ENCODE assay signal across 1 cellular context in the genomic region with DNA sequence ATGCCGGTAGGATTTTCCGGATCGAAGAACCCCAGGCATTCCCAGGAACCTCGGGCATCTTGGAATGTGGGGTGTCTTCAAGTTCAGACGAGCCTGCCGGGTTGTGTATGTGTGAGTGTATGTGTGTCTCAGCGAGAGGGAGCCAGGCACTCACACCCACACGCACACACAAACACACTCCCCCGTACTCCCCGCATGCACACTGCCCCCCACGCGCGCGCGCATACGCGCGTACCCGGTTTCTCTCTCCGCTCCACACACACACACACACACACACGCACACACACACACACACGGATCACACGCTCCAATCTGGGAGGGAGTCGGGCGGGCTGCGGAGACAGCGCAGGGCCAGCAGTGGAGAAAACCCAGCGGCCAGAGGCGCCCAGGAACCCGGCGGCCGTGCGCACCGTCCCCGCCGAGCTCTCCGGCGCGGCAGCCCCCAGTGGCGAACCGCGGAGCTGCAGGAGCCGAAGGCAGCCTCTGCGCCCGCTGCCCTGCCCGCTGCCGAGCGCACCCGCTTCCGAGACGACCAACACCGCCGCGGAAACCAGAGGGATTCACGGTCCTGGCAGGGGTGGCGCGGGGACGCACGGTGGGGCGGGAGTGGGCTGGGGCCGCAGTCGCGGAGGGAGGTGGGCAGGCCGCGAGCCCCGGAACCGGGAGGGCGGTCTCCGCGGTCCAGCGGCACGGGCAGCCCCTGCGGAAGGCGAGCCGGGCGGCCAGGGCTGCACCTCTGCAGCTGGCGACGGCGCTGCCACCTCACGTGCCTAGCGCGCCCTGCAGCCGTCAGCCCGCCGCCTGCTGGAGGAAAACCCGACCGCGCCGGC.
TF ChIP-seq lines count a peak whose summit lies in the region.

A gene (minus strand): TSS at position 125 of the 830 bp plus-strand sequence.

TF ChIP-seq in HEK293, 187 proteins besides CTCF, POLR2A, EP300 and RAD21 (continued from another document and continues in another):
- TF ChIP-seq, protein P1, sequence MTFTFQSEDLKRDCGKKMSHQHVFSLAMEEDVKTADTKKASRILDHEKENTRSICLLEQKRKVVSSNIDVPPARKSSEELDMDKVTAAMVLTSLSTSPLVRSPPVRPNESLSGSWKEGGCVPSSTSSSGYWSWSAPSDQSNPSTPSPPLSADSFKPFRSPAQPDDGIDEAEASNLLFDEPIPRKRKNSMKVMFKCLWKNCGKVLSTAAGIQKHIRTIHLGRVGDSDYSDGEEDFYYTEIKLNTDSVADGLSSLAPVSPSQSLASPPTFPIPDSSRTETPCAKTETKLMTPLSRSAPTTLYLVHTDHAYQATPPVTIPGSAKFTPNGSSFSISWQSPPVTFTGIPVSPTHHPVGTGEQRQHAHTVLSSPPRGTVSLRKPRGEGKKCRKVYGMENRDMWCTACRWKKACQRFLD (tag by site-specific recombination; IDR thresholded peaks at IDR 0.05), result no peak
- TF ChIP-seq ZNF585B (tag by site-specific recombination; IDR thresholded peaks at IDR 0.05) (no peak), ZNF10 (tag by site-specific recombination; IDR thresholded peaks at IDR 0.05) (no peak; the same call in 1 of the 2 replicates), ZNF132 (tag by site-specific recombination; IDR thresholded peaks at IDR 0.05; ENCODE audit: borderline replicate concordance) (no peak), ZNF155 (tag by site-specific recombination; IDR thresholded peaks at IDR 0.05) (no peak), ZNF791 (tag by site-specific recombination; IDR thresholded peaks at IDR 0.05) (no peak), ZNF660 (tag by site-specific recombination; IDR thresholded peaks at IDR 0.05) (peak; percentile 37; the same call in 1 of the 2 replicates), ZNF560 (tag by site-specific recombination; IDR thresholded peaks at IDR 0.05; ENCODE audit: borderline replicate concordance) (no peak), SP7 (tag by site-specific recombination; IDR thresholded peaks at IDR 0.05) (peak; percentile 83), ZNF311 (tag by site-specific recombination; IDR thresholded peaks at IDR 0.05; ENCODE audit: borderline replicate concordance) (no peak), TCF7L2 (IDR thresholded peaks at IDR 0.05; ENCODE audit: borderline replicate concordance, low read depth, low read length) (no peak), ZNF354C (tag by site-specific recombination; IDR thresholded peaks at IDR 0.05; ENCODE audit: borderline replicate concordance, low read depth) (0 out of 2 replicates have a peak, but pooled peaks have one; percentile 8), ZNF37A (tag by site-specific recombination; IDR thresholded peaks at IDR 0.05) (no peak), ZNF664 (tag by site-specific recombination; IDR thresholded peaks at IDR 0.05) (no peak), ZNF341 (tag by site-specific recombination; IDR thresholded peaks at IDR 0.05; ENCODE audit: low read depth) (peak; percentile 91), ZNF785 (tag by site-specific recombination; IDR thresholded peaks at IDR 0.05) (peak; percentile 51), ZNF19 (tag by site-specific recombination; IDR thresholded peaks at IDR 0.05; ENCODE audit: low read depth) (0 out of 2 replicates have a peak, but pooled peaks have one; percentile 53), ZNF624 (tag by site-specific recombination; IDR thresholded peaks at IDR 0.05) (0 out of 2 replicates have a peak, but pooled peaks have one; percentile 49), ZNF133 (tag by site-specific recombination; IDR thresholded peaks at IDR 0.05) (no peak), ZNF596 (tag by site-specific recombination; IDR thresholded peaks at IDR 0.05) (no peak), ZNF114 (tag by site-specific recombination; IDR thresholded peaks at IDR 0.05) (no peak), ZNF610 (tag by site-specific recombination; IDR thresholded peaks at IDR 0.05; ENCODE audit: borderline replicate concordance) (peak; percentile 55; the same call in 1 of the 2 replicates), EGR2 (tag by site-specific recombination; IDR thresholded peaks at IDR 0.05; ENCODE audit: low read depth) (peak; percentile 98), ZNF623 (tag by site-specific recombination; IDR thresholded peaks at IDR 0.05) (0 out of 2 replicates have a peak, but pooled peaks have one; percentile 9), KLF16 (tag by site-specific recombination; IDR thresholded peaks at IDR 0.05) (peak; percentile 82; the same call in 1 of the 2 replicates), GLIS1 (tag by site-specific recombination; IDR thresholded peaks at IDR 0.05) (peak; percentile 72), ZFP3 (tag by site-specific recombination; IDR thresholded peaks at IDR 0.05; ENCODE audit: low read depth) (peak; percentile 37; the same call in 1 of the 2 replicates), SP3 (tag by site-specific recombination; IDR thresholded peaks at IDR 0.05) (peak; percentile 18; the same call in 1 of the 2 replicates), OSR2 (tag by site-specific recombination; IDR thresholded peaks at IDR 0.05) (0 out of 2 replicates have a peak, but pooled peaks have one; percentile 8), YY2 (tag by site-specific recombination; IDR thresholded peaks at IDR 0.05) (peak; percentile 67), BCL11A (tag by site-specific recombination; IDR thresholded peaks at IDR 0.05; ENCODE audit: low read depth) (peak; percentile 54; the same call in 1 of the 2 replicates), ZNF555 (tag by site-specific recombination; conservative IDR thresholded peaks at IDR 0.05) (no peak), ZNF112 (tag by site-specific recombination; IDR thresholded peaks at IDR 0.05) (no peak), SCRT2 (tag by site-specific recombination; IDR thresholded peaks at IDR 0.05) (peak; percentile 11; the same call in 1 of the 2 replicates), ZNF266 (tag by site-specific recombination; IDR thresholded peaks at IDR 0.05; ENCODE audit: low read depth) (no peak), ZNF776 (tag by site-specific recombination; IDR thresholded peaks at IDR 0.05; ENCODE audit: borderline replicate concordance) (0 out of 2 replicates have a peak, but pooled peaks have one; percentile 66)
- TF ChIP-seq, protein P2, sequence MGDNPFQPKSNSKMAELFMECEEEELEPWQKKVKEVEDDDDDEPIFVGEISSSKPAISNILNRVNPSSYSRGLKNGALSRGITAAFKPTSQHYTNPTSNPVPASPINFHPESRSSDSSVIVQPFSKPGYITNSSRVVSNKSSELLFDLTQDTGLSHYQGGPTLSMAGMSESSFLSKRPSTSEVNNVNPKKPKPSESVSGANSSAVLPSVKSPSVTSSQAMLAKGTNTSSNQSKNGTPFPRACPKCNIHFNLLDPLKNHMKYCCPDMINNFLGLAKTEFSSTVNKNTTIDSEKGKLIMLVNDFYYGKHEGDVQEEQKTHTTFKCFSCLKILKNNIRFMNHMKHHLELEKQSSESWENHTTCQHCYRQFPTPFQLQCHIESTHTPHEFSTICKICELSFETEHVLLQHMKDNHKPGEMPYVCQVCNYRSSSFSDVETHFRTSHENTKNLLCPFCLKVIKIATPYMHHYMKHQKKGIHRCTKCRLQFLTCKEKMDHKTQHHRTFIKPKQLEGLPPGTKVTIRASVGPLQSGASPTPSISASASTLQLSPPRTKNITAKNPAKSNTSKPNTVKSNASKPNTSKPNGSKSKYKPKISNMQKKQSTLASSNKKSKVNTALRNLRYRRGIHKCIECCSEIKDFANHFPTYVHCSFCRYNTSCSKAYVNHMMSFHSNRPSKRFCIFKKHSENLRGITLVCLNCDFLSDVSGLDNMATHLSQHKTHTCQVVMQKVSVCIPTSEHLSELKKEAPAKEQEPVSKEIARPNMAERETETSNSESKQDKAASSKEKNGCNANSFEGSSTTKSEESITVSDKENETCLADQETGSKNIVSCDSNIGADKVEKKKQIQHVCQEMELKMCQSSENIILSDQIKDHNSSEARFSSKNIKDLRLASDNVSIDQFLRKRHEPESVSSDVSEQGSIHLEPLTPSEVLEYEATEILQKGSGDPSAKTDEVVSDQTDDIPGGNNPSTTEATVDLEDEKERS (tag by site-specific recombination; IDR thresholded peaks at IDR 0.05), result 0 out of 2 replicates have a peak, but pooled peaks have one; percentile 14
- TF ChIP-seq, protein P3, sequence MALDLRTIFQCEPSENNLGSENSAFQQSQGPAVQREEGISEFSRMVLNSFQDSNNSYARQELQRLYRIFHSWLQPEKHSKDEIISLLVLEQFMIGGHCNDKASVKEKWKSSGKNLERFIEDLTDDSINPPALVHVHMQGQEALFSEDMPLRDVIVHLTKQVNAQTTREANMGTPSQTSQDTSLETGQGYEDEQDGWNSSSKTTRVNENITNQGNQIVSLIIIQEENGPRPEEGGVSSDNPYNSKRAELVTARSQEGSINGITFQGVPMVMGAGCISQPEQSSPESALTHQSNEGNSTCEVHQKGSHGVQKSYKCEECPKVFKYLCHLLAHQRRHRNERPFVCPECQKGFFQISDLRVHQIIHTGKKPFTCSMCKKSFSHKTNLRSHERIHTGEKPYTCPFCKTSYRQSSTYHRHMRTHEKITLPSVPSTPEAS (tag by site-specific recombination; IDR thresholded peaks at IDR 0.05), result peak; percentile 97
- TF ChIP-seq, protein P4, sequence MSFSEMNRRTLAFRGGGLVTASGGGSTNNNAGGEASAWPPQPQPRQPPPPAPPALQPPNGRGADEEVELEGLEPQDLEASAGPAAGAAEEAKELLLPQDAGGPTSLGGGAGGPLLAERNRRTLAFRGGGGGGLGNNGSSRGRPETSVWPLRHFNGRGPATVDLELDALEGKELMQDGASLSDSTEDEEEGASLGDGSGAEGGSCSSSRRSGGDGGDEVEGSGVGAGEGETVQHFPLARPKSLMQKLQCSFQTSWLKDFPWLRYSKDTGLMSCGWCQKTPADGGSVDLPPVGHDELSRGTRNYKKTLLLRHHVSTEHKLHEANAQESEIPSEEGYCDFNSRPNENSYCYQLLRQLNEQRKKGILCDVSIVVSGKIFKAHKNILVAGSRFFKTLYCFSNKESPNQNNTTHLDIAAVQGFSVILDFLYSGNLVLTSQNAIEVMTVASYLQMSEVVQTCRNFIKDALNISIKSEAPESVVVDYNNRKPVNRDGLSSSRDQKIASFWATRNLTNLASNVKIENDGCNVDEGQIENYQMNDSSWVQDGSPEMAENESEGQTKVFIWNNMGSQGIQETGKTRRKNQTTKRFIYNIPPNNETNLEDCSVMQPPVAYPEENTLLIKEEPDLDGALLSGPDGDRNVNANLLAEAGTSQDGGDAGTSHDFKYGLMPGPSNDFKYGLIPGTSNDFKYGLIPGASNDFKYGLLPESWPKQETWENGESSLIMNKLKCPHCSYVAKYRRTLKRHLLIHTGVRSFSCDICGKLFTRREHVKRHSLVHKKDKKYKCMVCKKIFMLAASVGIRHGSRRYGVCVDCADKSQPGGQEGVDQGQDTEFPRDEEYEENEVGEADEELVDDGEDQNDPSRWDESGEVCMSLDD (tag by site-specific recombination; IDR thresholded peaks at IDR 0.05), result peak; percentile 95
- TF ChIP-seq, protein P5, sequence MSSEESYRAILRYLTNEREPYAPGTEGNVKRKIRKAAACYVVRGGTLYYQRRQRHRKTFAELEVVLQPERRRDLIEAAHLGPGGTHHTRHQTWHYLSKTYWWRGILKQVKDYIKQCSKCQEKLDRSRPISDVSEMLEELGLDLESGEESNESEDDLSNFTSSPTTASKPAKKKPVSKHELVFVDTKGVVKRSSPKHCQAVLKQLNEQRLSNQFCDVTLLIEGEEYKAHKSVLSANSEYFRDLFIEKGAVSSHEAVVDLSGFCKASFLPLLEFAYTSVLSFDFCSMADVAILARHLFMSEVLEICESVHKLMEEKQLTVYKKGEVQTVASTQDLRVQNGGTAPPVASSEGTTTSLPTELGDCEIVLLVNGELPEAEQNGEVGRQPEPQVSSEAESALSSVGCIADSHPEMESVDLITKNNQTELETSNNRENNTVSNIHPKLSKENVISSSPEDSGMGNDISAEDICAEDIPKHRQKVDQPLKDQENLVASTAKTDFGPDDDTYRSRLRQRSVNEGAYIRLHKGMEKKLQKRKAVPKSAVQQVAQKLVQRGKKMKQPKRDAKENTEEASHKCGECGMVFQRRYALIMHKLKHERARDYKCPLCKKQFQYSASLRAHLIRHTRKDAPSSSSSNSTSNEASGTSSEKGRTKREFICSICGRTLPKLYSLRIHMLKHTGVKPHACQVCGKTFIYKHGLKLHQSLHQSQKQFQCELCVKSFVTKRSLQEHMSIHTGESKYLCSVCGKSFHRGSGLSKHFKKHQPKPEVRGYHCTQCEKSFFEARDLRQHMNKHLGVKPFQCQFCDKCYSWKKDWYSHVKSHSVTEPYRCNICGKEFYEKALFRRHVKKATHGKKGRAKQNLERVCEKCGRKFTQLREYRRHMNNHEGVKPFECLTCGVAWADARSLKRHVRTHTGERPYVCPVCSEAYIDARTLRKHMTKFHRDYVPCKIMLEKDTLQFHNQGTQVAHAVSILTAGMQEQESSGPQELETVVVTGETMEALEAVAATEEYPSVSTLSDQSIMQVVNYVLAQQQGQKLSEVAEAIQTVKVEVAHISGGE (tag by site-specific recombination; conservative IDR thresholded peaks at IDR 0.05; ENCODE audit: low read depth), result no peak; the same call in 1 of the 2 replicates
- TF ChIP-seq, protein P6, sequence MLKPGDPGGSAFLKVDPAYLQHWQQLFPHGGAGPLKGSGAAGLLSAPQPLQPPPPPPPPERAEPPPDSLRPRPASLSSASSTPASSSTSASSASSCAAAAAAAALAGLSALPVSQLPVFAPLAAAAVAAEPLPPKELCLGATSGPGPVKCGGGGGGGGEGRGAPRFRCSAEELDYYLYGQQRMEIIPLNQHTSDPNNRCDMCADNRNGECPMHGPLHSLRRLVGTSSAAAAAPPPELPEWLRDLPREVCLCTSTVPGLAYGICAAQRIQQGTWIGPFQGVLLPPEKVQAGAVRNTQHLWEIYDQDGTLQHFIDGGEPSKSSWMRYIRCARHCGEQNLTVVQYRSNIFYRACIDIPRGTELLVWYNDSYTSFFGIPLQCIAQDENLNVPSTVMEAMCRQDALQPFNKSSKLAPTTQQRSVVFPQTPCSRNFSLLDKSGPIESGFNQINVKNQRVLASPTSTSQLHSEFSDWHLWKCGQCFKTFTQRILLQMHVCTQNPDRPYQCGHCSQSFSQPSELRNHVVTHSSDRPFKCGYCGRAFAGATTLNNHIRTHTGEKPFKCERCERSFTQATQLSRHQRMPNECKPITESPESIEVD (tag by site-specific recombination; IDR thresholded peaks at IDR 0.05), result no peak
- TF ChIP-seq, protein P7, sequence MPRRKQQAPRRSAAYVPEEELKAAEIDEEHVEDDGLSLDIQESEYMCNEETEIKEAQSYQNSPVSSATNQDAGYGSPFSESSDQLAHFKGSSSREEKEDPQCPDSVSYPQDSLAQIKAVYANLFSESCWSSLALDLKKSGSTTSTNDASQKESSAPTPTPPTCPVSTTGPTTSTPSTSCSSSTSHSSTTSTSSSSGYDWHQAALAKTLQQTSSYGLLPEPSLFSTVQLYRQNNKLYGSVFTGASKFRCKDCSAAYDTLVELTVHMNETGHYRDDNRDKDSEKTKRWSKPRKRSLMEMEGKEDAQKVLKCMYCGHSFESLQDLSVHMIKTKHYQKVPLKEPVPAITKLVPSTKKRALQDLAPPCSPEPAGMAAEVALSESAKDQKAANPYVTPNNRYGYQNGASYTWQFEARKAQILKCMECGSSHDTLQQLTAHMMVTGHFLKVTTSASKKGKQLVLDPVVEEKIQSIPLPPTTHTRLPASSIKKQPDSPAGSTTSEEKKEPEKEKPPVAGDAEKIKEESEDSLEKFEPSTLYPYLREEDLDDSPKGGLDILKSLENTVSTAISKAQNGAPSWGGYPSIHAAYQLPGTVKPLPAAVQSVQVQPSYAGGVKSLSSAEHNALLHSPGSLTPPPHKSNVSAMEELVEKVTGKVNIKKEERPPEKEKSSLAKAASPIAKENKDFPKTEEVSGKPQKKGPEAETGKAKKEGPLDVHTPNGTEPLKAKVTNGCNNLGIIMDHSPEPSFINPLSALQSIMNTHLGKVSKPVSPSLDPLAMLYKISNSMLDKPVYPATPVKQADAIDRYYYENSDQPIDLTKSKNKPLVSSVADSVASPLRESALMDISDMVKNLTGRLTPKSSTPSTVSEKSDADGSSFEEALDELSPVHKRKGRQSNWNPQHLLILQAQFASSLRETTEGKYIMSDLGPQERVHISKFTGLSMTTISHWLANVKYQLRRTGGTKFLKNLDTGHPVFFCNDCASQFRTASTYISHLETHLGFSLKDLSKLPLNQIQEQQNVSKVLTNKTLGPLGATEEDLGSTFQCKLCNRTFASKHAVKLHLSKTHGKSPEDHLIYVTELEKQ (tag by site-specific recombination; IDR thresholded peaks at IDR 0.05; ENCODE audit: borderline replicate concordance), result no peak
